In the genomic region with DNA sequence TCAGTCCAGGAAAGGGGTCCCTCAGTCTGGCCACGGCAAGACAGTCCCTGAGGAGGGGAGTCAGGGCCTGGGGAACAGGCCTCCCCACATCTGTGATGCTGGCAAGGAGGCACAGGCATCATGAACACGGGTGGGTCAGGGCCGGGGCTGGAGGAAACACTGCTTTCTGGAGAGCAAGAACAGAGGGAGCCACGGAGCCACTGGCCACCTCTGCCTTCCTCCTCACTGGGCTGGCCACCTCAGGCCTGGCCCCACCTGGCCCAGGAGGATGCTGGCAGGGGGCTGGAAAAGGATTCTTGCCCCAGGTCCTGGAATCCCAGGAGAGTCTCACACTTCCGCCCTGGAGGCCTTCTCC, we compare ENCODE assay signal across 14 cellular contexts. TPM values are rescaled to one million over a fixed set of nuclear protein-coding genes. Genes with fewer than 3 reads are reported as not detected.
DNase-seq lines count a peak whose midpoint lies in the region; ATAC-seq, FAIRE-seq and TF ChIP-seq lines count a peak whose summit lies in the region.
"Had no signal": no experiment of that assay in that cellular context is flagged by ENCODE, and none has a peak within 500 bp of the region (broad histone marks: within the 10 kb centered on the region; RNA-seq: fewer than 3 reads in every experiment).

No MANE protein-coding gene starts in this region.

- RAD21 ChIA-PET in GM12878 (lab: Charles Lee; ENCODE audit: unreplicated experiment), result interaction anchor here (1.5 to 5.9 kb wide), 5 partner anchors 9 to 48 kb away, joined by 6 to 42 read pairs (median 13); no protein-coding TSS in a partner anchor

- FAIRE-seq in GM12878 (lab: Jason Lieb, UNC), result no peak

- H3K4me3 Mint-ChIP-seq in CD8-positive, alpha-beta T cell, result peak overlapping the region; percentile 82
- H3K4me3 Mint-ChIP-seq in natural killer cell treated with Interleukin-12 subunit alpha and Interleukin-12 subunit beta and Interleukin-15 and Interleukin-18, amount 100 ng/mL, for 72 hours, result no peak overlapping the region

- H3K36me3 ChIP-seq in CD8-positive, alpha-beta T cell (ENCODE audit: insufficient read depth, low read length), result no peaks in the 10 kb centered on the region
- H3K36me3 ChIP-seq in HUES6 (ENCODE audit: control insufficient read depth, insufficient read depth, low read length), result no peaks in the 10 kb centered on the region
- H3K36me3 ChIP-seq in GM12878 (ENCODE audit: control insufficient read depth in 2 of 2, insufficient read depth in 2 of 2, low read length in 1 of 2), result no peaks in the 10 kb centered on the region
- H3K36me3 ChIP-seq: ovary had no signal

- no peaks in the 10 kb centered on the region for H3K27me3 ChIP-seq in CD8-positive, alpha-beta T cell (ENCODE audit: insufficient read depth, low read length)
- H3K27me3 ChIP-seq in HUES6 (ENCODE audit: control insufficient read depth, insufficient read depth, low read length) (peaks cover 7% of the 10 kb centered on the region; the same call in 1 of the 2 replicates), GM12878 (replicated peaks in 1 of 2; ENCODE audit: control insufficient read depth in 2 of 2, insufficient read depth in 2 of 2, low read length in 1 of 2) (peaks cover 0 to 3% of the 10 kb centered on the region in 2 experiments; a peak in 2 of 4 replicates)
- H3K27me3 ChIP-seq: ovary had no signal

- WGBS in GM12878 (ENCODE audit: insufficient coverage, insufficient replicate concordance, low lambda C conversion rate, missing lambda C conversion rate), result 24% methylated on average over 5 of the region's 5 CpGs

- TF ChIP-seq CTCF in CD8-positive, alpha-beta T cell (IDR thresholded peaks at IDR 0.05), result no peak
- no peak for TF ChIP-seq CTCF in GM12878 (IDR thresholded peaks at IDR 0.05 in 2 of 3, conservative IDR thresholded peaks at IDR 0.05 in 1 of 3; ENCODE audit: control insufficient read depth in 2 of 3, extremely low read depth in 1 of 3, insufficient read depth in 1 of 3, low read depth in 3 of 3, low read length in 3 of 3)

- no peaks in the 10 kb centered on the region for H3K79me2 ChIP-seq in GM12878 (ENCODE audit: control insufficient read depth, insufficient read depth, low read length)

- H3K9me3 ChIP-seq in CD8-positive, alpha-beta T cell (ENCODE audit: low read length), result no peaks in the 10 kb centered on the region
- H3K9me3 ChIP-seq in HUES6 (ENCODE audit: control insufficient read depth, insufficient read depth, low read depth, low read length) (no peaks in the 10 kb centered on the region), GM12878 (replicated peaks; ENCODE audit: control insufficient read depth, insufficient read depth, low read length) (no peaks in the 10 kb centered on the region)
- H3K9me3 ChIP-seq: ovary, SK-N-SH had no signal

- H3K4me2 ChIP-seq in GM12878 (ENCODE audit: control insufficient read depth, insufficient read depth), result no peak overlapping the region; the same call in 1 of the 2 replicates
- H3K4me2 ChIP-seq: SK-N-SH had no signal

- H3K27ac Mint-ChIP-seq in CD8-positive, alpha-beta T cell, result peak overlapping the region; percentile 92
- peak overlapping the region; percentile 61 to 62 for H3K27ac Mint-ChIP-seq in natural killer cell treated with Interleukin-12 subunit alpha and Interleukin-12 subunit beta and Interleukin-15 and Interleukin-18, amount 100 ng/mL, for 72 hours

- in situ Hi-C loops in GM12878 (cut with MboI), result no loop called here

- H3K27ac ChIP-seq in CD8-positive, alpha-beta T cell (ENCODE audit: low read depth, low read length), result no peak overlapping the region
- peak overlapping the region; percentile 15; the same call in 1 of the 2 replicates for H3K27ac ChIP-seq in HUES6 (ENCODE audit: low read depth, low read length)
- peak overlapping the region; percentile 59; the same call in 1 of the 2 replicates for H3K27ac ChIP-seq in GM12878 (ENCODE audit: control insufficient read depth, insufficient read depth)

- TF ChIP-seq POLR2A in GM12878 (IDR thresholded peaks at IDR 0.05; ENCODE audit: low read depth, low read length), result no peak

- peaks cover 25% of the 10 kb centered on the region for H3K4me1 ChIP-seq in CD8-positive, alpha-beta T cell (ENCODE audit: insufficient read depth, low read length)
- H3K4me1 ChIP-seq in HUES6 (ENCODE audit: control insufficient read depth, insufficient read depth, low read length), result peaks cover 67% of the 10 kb centered on the region
- H3K4me1 ChIP-seq in GM12878 (ENCODE audit: control insufficient read depth, insufficient read depth, low read length), result peaks cover 20% of the 10 kb centered on the region

- SMC1A ChIA-PET in GM12878 (lab: Charles Lee; ENCODE audit: uncharacterized antibody, unreplicated experiment), result interaction anchor here (0.7 to 5.0 kb wide), 8 partner anchors 8 to 84 kb away, joined by 3 to 35 read pairs (median 7); no protein-coding TSS in a partner anchor

- H3K4me3 ChIP-seq in CD8-positive, alpha-beta T cell (ENCODE audit: low read depth, low read length), result no peak overlapping the region
- H3K4me3 ChIP-seq in HUES6 (ENCODE audit: low read depth, low read length) (no peak overlapping the region), GM12878 (peak overlapping the region; percentile 60; the same call in 1 of the 2 replicates)
- H3K4me3 ChIP-seq: ovary had no signal

- no peak overlapping the region for H2AFZ ChIP-seq in GM12878 (ENCODE audit: control insufficient read depth, low read depth, low read length)

- TF ChIP-seq RAD21 in GM12878 (IDR thresholded peaks at IDR 0.05; ENCODE audit: insufficient read depth, low read depth, low read length), result no peak

- CTCF ChIA-PET in CD8-positive, alpha-beta T cell (lab: Charles Lee), result interaction anchor here (1.0 to 2.2 kb wide), 8 partner anchors 9 to 86 kb away, joined by 3 to 11 read pairs (median 6); no protein-coding TSS in a partner anchor
- CTCF ChIA-PET in GM12878 (lab: Yijun Ruan, JAX), result interaction anchor here (0.8 to 5.6 kb wide), 9 partner anchors 9 to 103 kb away, joined by 3 to 55 read pairs (median 8); no protein-coding TSS in a partner anchor

- no TSS peak for BruUV-seq in GM12878 (replicated peaks; lab: Mats Ljungman, UMichigan)

- POLR2A ChIA-PET in CD8-positive, alpha-beta T cell (lab: Charles Lee), result interaction anchor here (1.4 kb wide), 1 partner anchor 15 kb away, joined by 8 read pairs; no protein-coding TSS in a partner anchor
- POLR2A ChIA-PET in GM12878 (lab: Charles Lee), result interaction anchor here (0.8 to 1.9 kb wide), 3 partner anchors 9 to 40 kb away, joined by 3 to 10 read pairs (median 4); no protein-coding TSS in a partner anchor

- H3K27me3 Mint-ChIP-seq in CD8-positive, alpha-beta T cell (ENCODE audit: low read depth), result no peaks in the 10 kb centered on the region
- peaks cover 4 to 5% of the 10 kb centered on the region in 2 donors for H3K27me3 Mint-ChIP-seq in natural killer cell treated with Interleukin-12 subunit alpha and Interleukin-12 subunit beta and Interleukin-15 and Interleukin-18, amount 100 ng/mL, for 72 hours

- DNase-seq in CD8-positive, alpha-beta T cell, result no peak
- no peak for DNase-seq in GM12878 (ENCODE audit: low read depth, low spot score)
- no peak for DNase-seq in natural killer cell treated with Interleukin-12 subunit alpha and Interleukin-12 subunit beta and Interleukin-15 and Interleukin-18, amount 100 ng/mL, for 72 hours (ENCODE audit: low spot score)
- no peak for DNase-seq in SIG-M5 treated with dmso at 0.1 percent for 504 hours (lab: John Stamatoyannopoulos, UW; ENCODE audit: unreplicated experiment)
- DNase-seq in head of caudate nucleus, result no peak
- DNase-seq: amniotic stem cell, COR-L47, foreskin fibroblast, NCI-H1436, NCI-H774, SK-N-SH had no signal

- no peaks in the 10 kb centered on the region for H3K36me3 Mint-ChIP-seq in CD8-positive, alpha-beta T cell
- H3K36me3 Mint-ChIP-seq in natural killer cell treated with Interleukin-12 subunit alpha and Interleukin-12 subunit beta and Interleukin-15 and Interleukin-18, amount 100 ng/mL, for 72 hours, result no peaks in the 10 kb centered on the region

- intact Hi-C loops in CD8-positive, alpha-beta T cell (cut with DNase I, micrococcal nuclease), result loop anchor here (5.0 kb wide), 2 partner anchors 42 to 47 kb away; no protein-coding TSS in a partner anchor
- intact Hi-C loops in GM12878 (cut with micrococcal nuclease; ENCODE audit: unreplicated experiment) (loop anchor here (2.0 kb wide), 1 partner anchor 41 kb away; no protein-coding TSS in a partner anchor), head of caudate nucleus (cut with DNase I) (no loop called here)

- no peak for TF ChIP-seq EP300 in GM12878 (IDR thresholded peaks at IDR 0.05; ENCODE audit: borderline replicate concordance in 1 of 2, control insufficient read depth in 1 of 2, low read depth in 2 of 2, low read length in 2 of 2)

- no peaks in the 10 kb centered on the region for H4K20me1 ChIP-seq in GM12878 (ENCODE audit: control insufficient read depth, insufficient read depth)

- no peak for ATAC-seq in CD8-positive, alpha-beta T cell
- ATAC-seq in GM12878 (peak; percentile 6), GM18867 (IDR thresholded peaks at IDR 0.05; ENCODE audit: unreplicated experiment) (no peak)
- no peak for ATAC-seq in natural killer cell treated with Interleukin-12 subunit alpha and Interleukin-12 subunit beta and Interleukin-15 and Interleukin-18, amount 100 ng/mL, for 72 hours

- H3K9ac ChIP-seq in HUES6 (ENCODE audit: low read length), result no peak overlapping the region
- H3K9ac ChIP-seq in GM12878 (ENCODE audit: control insufficient read depth, insufficient read depth, low read length), result no peak overlapping the region
- H3K9ac ChIP-seq: SK-N-SH had no signal

- H3K4me1 Mint-ChIP-seq in CD8-positive, alpha-beta T cell (ENCODE audit: low read depth), result peaks cover 42% of the 10 kb centered on the region
- H3K4me1 Mint-ChIP-seq in natural killer cell treated with Interleukin-12 subunit alpha and Interleukin-12 subunit beta and Interleukin-15 and Interleukin-18, amount 100 ng/mL, for 72 hours (ENCODE audit: low read depth in 2 of 2), result peaks cover 29 to 33% of the 10 kb centered on the region in 2 donors

- no peaks in the 10 kb centered on the region for H3K9me3 Mint-ChIP-seq in CD8-positive, alpha-beta T cell
- H3K9me3 Mint-ChIP-seq in natural killer cell treated with Interleukin-12 subunit alpha and Interleukin-12 subunit beta and Interleukin-15 and Interleukin-18, amount 100 ng/mL, for 72 hours, result no peaks in the 10 kb centered on the region

RNA-seq across cellular contexts. Expression of gene BLACAT1, which starts 15.7 kb away (rescaled TPM):
- total RNA-seq in CD8-positive, alpha-beta T cell, result not detected
- 0.76 and 1.2 TPM in 2 replicates for total RNA-seq in GM12878 (2013; cell fraction: nucleolus; rRNA removed)
- total RNA-seq in GM12878 (2014; rRNA removed) (0.06 TPM in 1 of 2 replicates, not detected in the other), GM12878 (2014; rRNA removed; fragmentation: Illumina TruSeq; extraction: Trizol) (0.18 and 0.23 TPM in 2 replicates), GM12878 (2021) (0.21 TPM in 2 replicates)
- polyA plus RNA-seq in GM12878 (2011; ENCODE audit: low read depth), result not detected
- polyA plus RNA-seq in GM12878 (2011; rRNA removed) (1.4 and 1.6 TPM in 2 replicates), GM12878 (2014; fragmentation: Illumina TruSeq; extraction: Trizol) (0.15 and 0.38 TPM in 2 replicates), GM12878 (2014; fragmentation: Nextera tagmentation; extraction: Ambion mirVana) (under 1 TPM in 1 of 2 experiments, not detected in 1; 0.04 TPM), GM12878 (2014; rRNA removed) (0.10 and 0.17 TPM in 2 replicates), GM12878 (2016; fragmentation: Nextera tagmentation; extraction: Ambion mirVana) (under 1 TPM; 0.08 to 0.13 TPM)
- polyA plus RNA-seq in GM12878 (2011; cell fraction: cytosol; rRNA removed), result 0.78 and 0.87 TPM in 2 replicates
- polyA plus RNA-seq in GM12878 (2011; cell fraction: nucleus; rRNA removed), result 5.1 and 7.0 TPM in 2 replicates
- polyA plus RNA-seq in GM12878 (2012), result 0.03 TPM in 1 of 2 replicates, not detected in the other
- 2.0 and 3.0 TPM in 2 replicates for polyA minus RNA-seq in GM12878 (2011; rRNA and poly(A)+ RNA removed)
- not detected in 2 replicates for polyA minus RNA-seq in GM12878 (2011; cell fraction: cytosol; rRNA and poly(A)+ RNA removed)
- 2.3 and 2.6 TPM in 2 replicates for polyA minus RNA-seq in GM12878 (2011; cell fraction: nucleus; rRNA and poly(A)+ RNA removed)
- total RNA-seq in natural killer cell treated with Interleukin-12 subunit alpha and Interleukin-12 subunit beta and Interleukin-15 and Interleukin-18, amount 100 ng/mL, for 72 hours, result not detected
- polyA plus RNA-seq: SK-N-SH had no signal

RNA-seq across cellular contexts. Expression of gene LEMD1, which starts 18.2 kb away (rescaled TPM):
- total RNA-seq in CD8-positive, alpha-beta T cell, result not detected
- total RNA-seq in GM12878 (2013; cell fraction: nucleolus; rRNA removed), result 1.7 and 2.9 TPM in 2 replicates
- not detected in 2 replicates for total RNA-seq in GM12878 (2014; rRNA removed)
- total RNA-seq in GM12878 (2014; rRNA removed; fragmentation: Illumina TruSeq; extraction: Trizol), result not detected in 2 replicates
- 0.37 TPM in 1 of 2 replicates, not detected in the other for total RNA-seq in GM12878 (2021)
- polyA plus RNA-seq in GM12878 (2011; ENCODE audit: low read depth), result not detected
- 1.2 and 1.4 TPM in 2 replicates for polyA plus RNA-seq in GM12878 (2011; rRNA removed)
- polyA plus RNA-seq in GM12878 (2011; cell fraction: cytosol; rRNA removed), result 0.84 and 1.7 TPM in 2 replicates
- polyA plus RNA-seq in GM12878 (2011; cell fraction: nucleus; rRNA removed), result 5.1 and 7.2 TPM in 2 replicates
- polyA plus RNA-seq in GM12878 (2012), result not detected in 2 replicates
- polyA plus RNA-seq in GM12878 (2014; fragmentation: Illumina TruSeq; extraction: Trizol), result not detected in 2 replicates
- polyA plus RNA-seq in GM12878 (2014; fragmentation: Nextera tagmentation; extraction: Ambion mirVana), result under 1 TPM; 0.19 to 0.26 TPM
- polyA plus RNA-seq in GM12878 (2014; rRNA removed), result 0.74 TPM in 1 of 2 replicates, not detected in the other
- not detected for polyA plus RNA-seq in GM12878 (2016; fragmentation: Nextera tagmentation; extraction: Ambion mirVana)
- 4.2 and 6.2 TPM in 2 replicates for polyA minus RNA-seq in GM12878 (2011; rRNA and poly(A)+ RNA removed)
- not detected in 2 replicates for polyA minus RNA-seq in GM12878 (2011; cell fraction: cytosol; rRNA and poly(A)+ RNA removed)
- 6.9 and 11.7 TPM in 2 replicates for polyA minus RNA-seq in GM12878 (2011; cell fraction: nucleus; rRNA and poly(A)+ RNA removed)
- not detected for total RNA-seq in natural killer cell treated with Interleukin-12 subunit alpha and Interleukin-12 subunit beta and Interleukin-15 and Interleukin-18, amount 100 ng/mL, for 72 hours
- polyA plus RNA-seq: SK-N-SH had no signal
